In genomic region chr4:37991623-37992410, GRCh38 we compare ENCODE assay signal across 18 cellular contexts. TPM values are rescaled to one million over a fixed set of nuclear protein-coding genes. Genes with fewer than 3 reads are reported as not detected.
A peak's percentile ranks its signal among the peaks of the same experiment; 100 is the strongest.
DNase-seq lines count a peak whose midpoint lies in the region; ATAC-seq, FAIRE-seq and TF ChIP-seq lines count a peak whose summit lies in the region.
"Had no signal": no experiment of that assay in that cellular context is flagged by ENCODE, and none has a peak within 500 bp of the region (broad histone marks: within the 10 kb centered on the region; RNA-seq: fewer than 3 reads in every experiment).

No MANE protein-coding gene starts in this region.

- H3K4me3 ChIP-seq in muscle layer of colon (ENCODE audit: low read depth in 1 of 2, low read length in 2 of 2) (no peak overlapping the region), thoracic aorta (no peak overlapping the region)

- no peaks in the 10 kb centered on the region for H3K9me3 Mint-ChIP-seq in activated T-helper 17 cell treated with anti-CD3 and anti-CD28 coated beads, Interleukin-2, amount 50 U/mL, for 72 hours

- TF ChIP-seq CTCF in thoracic aorta (IDR thresholded peaks at IDR 0.05): no peak

- peak; percentile 51 for FAIRE-seq in GM12892 (lab: Jason Lieb, UNC)
- FAIRE-seq: D721Med, HepG2 had no signal

- H3K36me3 ChIP-seq in muscle layer of colon (ENCODE audit: insufficient read depth, low read length) (no peaks in the 10 kb centered on the region), thoracic aorta (no peaks in the 10 kb centered on the region)
- H3K36me3 ChIP-seq: WERI-Rb-1 had no signal

- no peaks in the 10 kb centered on the region for H3K36me3 Mint-ChIP-seq in activated T-helper 17 cell treated with anti-CD3 and anti-CD28 coated beads, Interleukin-2, amount 50 U/mL, for 72 hours (ENCODE audit: low read depth)

- H3K27ac ChIP-seq in muscle layer of colon (ENCODE audit: low read depth, low read length) (peak overlapping the region; percentile 27), thoracic aorta (peak overlapping the region; percentile 69 to 76), substantia nigra (ENCODE audit: low read depth, low read length, poor library complexity, severe bottlenecking) (no peak overlapping the region)
- H3K27ac ChIP-seq: WERI-Rb-1 had no signal

- H3K4me1 Mint-ChIP-seq in activated T-helper 17 cell treated with anti-CD3 and anti-CD28 coated beads, Interleukin-2, amount 50 U/mL, for 72 hours: peaks cover 13% of the 10 kb centered on the region

- H3K27me3 Mint-ChIP-seq in activated T-helper 17 cell treated with anti-CD3 and anti-CD28 coated beads, Interleukin-2, amount 50 U/mL, for 72 hours: no peaks in the 10 kb centered on the region

- no peak overlapping the region for H3K9ac ChIP-seq in muscle layer of colon (ENCODE audit: low read length)

- no peak overlapping the region for H3K4me3 Mint-ChIP-seq in activated T-helper 17 cell treated with anti-CD3 and anti-CD28 coated beads, Interleukin-2, amount 50 U/mL, for 72 hours

- H3K4me1 ChIP-seq in muscle layer of colon (ENCODE audit: insufficient read depth, low read length) (peaks cover 76% of the 10 kb centered on the region), thoracic aorta (ENCODE audit: control insufficient read depth in 1 of 2, low read depth in 2 of 2) (peaks cover 52 to 95% of the 10 kb centered on the region in 2 donors)

- H3K27me3 ChIP-seq in muscle layer of colon (ENCODE audit: control insufficient read depth in 1 of 2, insufficient read depth in 2 of 2, low read length in 2 of 2): no peaks in the 10 kb centered on the region
- no peaks in the 10 kb centered on the region for H3K27me3 ChIP-seq in thoracic aorta (replicated peaks; ENCODE audit: insufficient read depth)

- no peak for TF ChIP-seq POLR2A in GM12892 (IDR thresholded peaks at IDR 0.05; ENCODE audit: low read depth, low read length)

- H3K27ac Mint-ChIP-seq in activated T-helper 17 cell treated with anti-CD3 and anti-CD28 coated beads, Interleukin-2, amount 50 U/mL, for 72 hours: peak overlapping the region; percentile 7

- DNase-seq in GM12892 (ENCODE audit: insufficient read length) (no peak), thoracic aorta (ENCODE audit: low spot score) (no peak), substantia nigra (lab: John Stamatoyannopoulos, UW) (no peak)
- no peak for DNase-seq in stimulated activated CD4-positive, alpha-beta T cell treated with anti-CD3 and anti-CD28 coated beads, Interleukin-4, amount 100 ng/mL, for 24 hours
- DNase-seq: AML-193; central memory CD4-positive, alpha-beta T cell; effector CD8-positive, alpha-beta T cell; NCI-H1694 treated with DMSO at 0.1 percent for 48 hours; NCI-H446; T-helper 1 cell; WERI-Rb-1 had no signal

- H3K9me3 ChIP-seq in muscle layer of colon (ENCODE audit: low read length) (no peaks in the 10 kb centered on the region), thoracic aorta (no peaks in the 10 kb centered on the region)

- ATAC-seq in activated T-helper 17 cell treated with anti-CD3 and anti-CD28 coated beads, Interleukin-2, amount 50 U/mL, for 72 hours (replicated peaks): no peak
- ATAC-seq in thoracic aorta (ENCODE audit: insufficient number of reproducible peaks, low FRiP score, low read depth) (no peak), GM21367 (IDR thresholded peaks at IDR 0.05; ENCODE audit: unreplicated experiment) (no peak)
- ATAC-seq: HepG2, left lobe of liver had no signal

RNA-seq across cellular contexts. Expression of gene PTTG2, which starts 31.6 kb away (rescaled TPM):
- not detected for polyA plus RNA-seq in GM12892 (2012; ENCODE audit: missing spikeins)
- under 1 TPM; 0.39 to 0.40 TPM for total RNA-seq in activated T-helper 17 cell treated with anti-CD3 and anti-CD28 coated beads, Interleukin-2, amount 50 U/mL, for 72 hours
- total RNA-seq in thoracic aorta: 10 to 100 TPM in 1 of 2 donors, 1 to 10 TPM in 1; 2.2 to 10.7 TPM
- total RNA-seq: HepG2, left lobe of liver, M059J had no signal
- polyA plus RNA-seq: HepG2 had no signal
